Comparison of ENCODE assay signal across 8 cellular contexts in genomic region chr9:92153466-92153865, GRCh38. TPM values are rescaled to one million over a fixed set of nuclear protein-coding genes. Genes with fewer than 3 reads are reported as not detected.
DNase-seq lines count a peak whose midpoint lies in the region; ATAC-seq and TF ChIP-seq lines count a peak whose summit lies in the region.
"Not testable (repeated sequence)": the region's sequence is repeated elsewhere in the genome, so short reads cannot be mapped to it uniquely, and the experiment has no call there.

No MANE protein-coding gene starts in this region.

- not testable (repeated sequence) for H3K9me3 ChIP-seq in IMR-90 (ENCODE audit: control insufficient read depth, insufficient read depth, low read length)

- intact Hi-C loops in IMR-90 (cut with micrococcal nuclease) = not testable (repeated sequence)

- peak overlapping the region; percentile 74; the same call in 1 of the 2 replicates for H3K14ac ChIP-seq in IMR-90 (replicated peaks; ENCODE audit: low read depth, low read length)

- not testable (repeated sequence) for H3K56ac ChIP-seq in IMR-90 (ENCODE audit: extremely low read depth, insufficient read depth, low read length)

- H2AK9ac ChIP-seq in IMR-90 (replicated peaks; ENCODE audit: low read depth, low read length, poor library complexity) = not testable (repeated sequence)

- H3K9me1 ChIP-seq in IMR-90 (ENCODE audit: insufficient read depth, low read length) = peaks cover 17% of the 10 kb centered on the region

- H3K36me3 ChIP-seq in IMR-90 (ENCODE audit: control insufficient read depth, insufficient read depth, low read length) = peaks cover 17% of the 10 kb centered on the region

- CTCF ChIA-PET in IMR-90 (lab: Yijun Ruan, JAX) = not testable (repeated sequence)
- CTCF ChIA-PET in RWPE1 (lab: Yijun Ruan, JAX) = interaction anchor here (0.5 to 1.2 kb wide), 3 partner anchors 13 to 33 kb away, joined by 3 to 6 read pairs (median 3); no protein-coding TSS in a partner anchor

- H2AK5ac ChIP-seq in IMR-90 (ENCODE audit: low read depth, low read length) = peak overlapping the region; percentile 55

- TF ChIP-seq RAD21 in IMR-90 (IDR thresholded peaks at IDR 0.05; ENCODE audit: low read length) = not testable (repeated sequence)

- H3K23ac ChIP-seq in IMR-90 (ENCODE audit: low read depth, low read length) = not testable (repeated sequence)

- peak overlapping the region; percentile 47; the same call in 1 of the 2 replicates for H4K5ac ChIP-seq in IMR-90 (ENCODE audit: low read depth, low read length)

- H2BK15ac ChIP-seq in IMR-90 (ENCODE audit: low read depth, low read length) = not testable (repeated sequence)

- H3K9me3 Mint-ChIP-seq in brain = not testable (repeated sequence)

- in situ Hi-C loops in IMR-90 (cut with MboI; ENCODE audit: low sequenced_read_pairs) = not testable (repeated sequence)

- not testable (repeated sequence) for H3K4me3 Mint-ChIP-seq in brain

- 0% methylated on average over 1 of the region's 3 CpGs; no CpG with 5 or more reads in 1 of the 2 experiments for WGBS in IMR-90 (ENCODE audit: extremely low coverage in 2 of 2, insufficient read length in 1 of 2), 2 experiments

- not testable (repeated sequence) for H3K4me3 ChIP-seq in IMR-90 (ENCODE audit: insufficient read depth, low read depth, low read length); fibroblast of mammary gland (ENCODE audit: control insufficient read depth, low read depth, low read length); skeletal muscle cell (ENCODE audit: low read depth, low read length)

- H3K4me2 ChIP-seq in IMR-90 (ENCODE audit: low read depth, low read length) = not testable (repeated sequence)

- DNase-seq in A172 (ENCODE audit: low spot score) (peak; percentile 45), EH (ENCODE audit: low read depth) (peak; percentile 91), IMR-90 (peak; percentile 93), RWPE1 (ENCODE audit: low spot score) (peak; percentile 76), fibroblast of mammary gland (ENCODE audit: low read depth) (peak; percentile 92), lung microvascular endothelial cell (ENCODE audit: low read depth in 2 of 2) (peak; percentile 68 to 91), skeletal muscle cell (ENCODE audit: low read depth) (peak; percentile 74)

- H3K18ac ChIP-seq in IMR-90 (ENCODE audit: low read depth, low read length) = not testable (repeated sequence)

- peaks cover 21% of the 10 kb centered on the region for H3K4me1 ChIP-seq in IMR-90 (ENCODE audit: control insufficient read depth, insufficient read depth, low read length)

- H2AFZ ChIP-seq in IMR-90 (replicated peaks; ENCODE audit: low read length, poor library complexity) = not testable (repeated sequence)

- dilution Hi-C loops in IMR-90 (cut with HindIII; ENCODE audit: low sequenced_read_pairs, unreplicated experiment) = not testable (repeated sequence)

- not testable (repeated sequence) for H2BK120ac ChIP-seq in IMR-90 (ENCODE audit: low read depth, low read length)

- not testable (repeated sequence) for BruUV-seq in IMR-90 (replicated peaks; lab: Mats Ljungman, UMichigan)

- H3K27me3 ChIP-seq in IMR-90 (ENCODE audit: control insufficient read depth, insufficient read depth, low read length) = not testable (repeated sequence)

- H4K91ac ChIP-seq in IMR-90 (ENCODE audit: insufficient read depth, low read depth, low read length) = peak overlapping the region; percentile 29; the same call in 1 of the 2 replicates

- peaks cover 58% of the 10 kb centered on the region for H3K4me1 Mint-ChIP-seq in brain

- not testable (repeated sequence) for H3K36me3 Mint-ChIP-seq in brain

- H4K20me1 ChIP-seq in IMR-90 (ENCODE audit: insufficient read depth, low read length) = not testable (repeated sequence)

- ATAC-seq in IMR-90 (ENCODE audit: low read depth) = peak; percentile 73

- H3K4ac ChIP-seq in IMR-90 (ENCODE audit: low read depth, low read length) = peak overlapping the region; percentile 54; the same call in 1 of the 2 replicates

- H3K27ac ChIP-seq in IMR-90 (ENCODE audit: insufficient read depth, low read length) = not testable (repeated sequence)
- peak overlapping the region; percentile 47 for H3K27ac ChIP-seq in RWPE1

- peaks cover 6 to 28% of the 10 kb centered on the region in 2 experiments; a peak in 3 of 4 replicates for H3K79me1 ChIP-seq in IMR-90 (ENCODE audit: low read depth in 1 of 2, low read length in 2 of 2)

- H3K27ac Mint-ChIP-seq in brain = peak overlapping the region in 3 of 5 experiments; percentile 41 to 93 (median 88)

- peak overlapping the region; percentile 2 for H2BK5ac ChIP-seq in IMR-90 (ENCODE audit: low read depth, low read length, poor library complexity, severe bottlenecking)

- peaks cover 10% of the 10 kb centered on the region for H3K27me3 Mint-ChIP-seq in brain

- not testable (repeated sequence) for TF ChIP-seq CTCF in IMR-90 (conservative IDR thresholded peaks at IDR 0.05; ENCODE audit: low read depth, low read length); RWPE1 (conservative IDR thresholded peaks at IDR 0.05; ENCODE audit: low read depth); brain (conservative IDR thresholded peaks at IDR 0.05); fibroblast of mammary gland (conservative IDR thresholded peaks at IDR 0.05; ENCODE audit: control insufficient read depth, insufficient read depth, low read depth, low read length)

- H4K8ac ChIP-seq in IMR-90 (ENCODE audit: low read depth in 2 of 2, low read length in 2 of 2) = peak overlapping the region in 1 of 2 experiments; percentile 61; a peak in 2 of 4 replicates

- peak overlapping the region; percentile 35; the same call in 1 of the 2 replicates for H2BK20ac ChIP-seq in IMR-90 (ENCODE audit: low read depth, low read length)

- not testable (repeated sequence) for TF ChIP-seq POLR2A in IMR-90 (IDR thresholded peaks at IDR 0.05; ENCODE audit: low read depth, low read length)

- POLR2A ChIA-PET in IMR-90 (lab: Charles Lee; ENCODE audit: unreplicated experiment); RWPE1 (lab: Yijun Ruan, JAX; ENCODE audit: low non-redundant PET): not testable (repeated sequence)

- H3K9ac ChIP-seq in IMR-90 (ENCODE audit: low read depth, low read length) = not testable (repeated sequence)

RNA-seq across cellular contexts. Expression of gene SPTLC1, which starts 38.3 kb away (rescaled TPM):
- total RNA-seq in A172 (2014; rRNA removed; shearing (Covaris generic)) = 152 and 175 TPM in 2 replicates
- total RNA-seq in IMR-90 (2012; rRNA removed) (92.7 and 95.8 TPM in 2 replicates), lung microvascular endothelial cell (76.1 and 105 TPM in 2 replicates)
- polyA plus RNA-seq in IMR-90 (2012; rRNA removed) (59.9 and 65.7 TPM in 2 replicates), brain (ENCODE audit: insufficient read depth, low read depth, low replicate concordance) (61.1 TPM)
- polyA plus RNA-seq in IMR-90 (2012; cell fraction: cytosol; rRNA removed) = 16.7 and 23.9 TPM in 2 replicates
- polyA plus RNA-seq in IMR-90 (2012; cell fraction: nucleus; rRNA removed; ENCODE audit: low replicate concordance) = 32.2 and 53.4 TPM in 2 replicates
